13 cellular contexts compared by ENCODE assay signal in the genomic region with DNA sequence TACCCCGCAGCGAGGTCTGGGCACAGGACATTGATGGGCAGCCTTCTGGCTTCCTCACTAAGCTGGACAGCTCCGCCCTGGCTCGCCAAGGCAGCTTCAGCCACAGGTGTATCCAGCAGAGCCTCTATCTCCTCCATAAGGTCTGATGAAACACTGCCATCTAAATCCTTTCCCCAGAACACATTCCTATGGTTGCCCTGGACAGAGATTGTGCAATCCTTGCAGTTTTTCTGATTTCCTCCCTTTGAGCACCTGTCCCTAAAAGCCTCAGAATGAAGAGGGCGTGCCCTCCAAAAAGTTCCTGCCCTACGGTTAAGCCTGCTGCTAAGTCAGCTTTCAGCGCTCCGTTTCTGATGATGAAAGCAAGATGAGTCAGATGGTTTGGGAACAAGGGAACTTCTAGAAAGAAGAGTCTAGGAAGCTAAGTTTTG. TPM values are rescaled to one million over a fixed set of nuclear protein-coding genes. Genes with fewer than 3 reads are reported as not detected.
DNase-seq lines count a peak whose midpoint lies in the region; ATAC-seq lines count a peak whose summit lies in the region.
"Had no signal": no experiment of that assay in that cellular context is flagged by ENCODE, and none has a peak within 500 bp of the region (broad histone marks: within the 10 kb centered on the region; RNA-seq: fewer than 3 reads in every experiment).

No MANE protein-coding gene starts in this region.

- H3K18ac ChIP-seq in mesendoderm (ENCODE audit: low read length), result no peak overlapping the region

- peaks cover 4% of the 10 kb centered on the region for H3K36me3 Mint-ChIP-seq in T-helper 17 cell (ENCODE audit: low read depth)

- WGBS in mesendoderm (ENCODE audit: extremely low coverage, insufficient coverage, low lambda C conversion rate), result no CpG with 5 or more reads among the region's 8 CpGs

- H3K9me3 ChIP-seq in T-helper 17 cell (ENCODE audit: control insufficient read depth, low read length, poor library complexity, severe bottlenecking), result no peaks in the 10 kb centered on the region

- no peak overlapping the region for H3K4me3 Mint-ChIP-seq in T-helper 17 cell
- H3K4me3 Mint-ChIP-seq: activated T-cell treated with anti-CD3 and anti-CD28 coated beads, Interleukin-2, amount 50 U/mL, for 4 hours; T-helper 1 cell treated with Interleukin-12 subunit alpha and Interleukin-12 subunit beta and Interleukin-4 antibody, amounts not matched to agents 30 μg/mL and 1 μg/mL, for 36 hours had no signal

- no peak overlapping the region for H3K4ac ChIP-seq in mesendoderm (ENCODE audit: low read depth, low read length)

- H3K4me1 Mint-ChIP-seq in T-helper 17 cell, result peaks cover 2% of the 10 kb centered on the region

- no peak overlapping the region for H4K5ac ChIP-seq in mesendoderm (ENCODE audit: low read length)

- H3K27me3 ChIP-seq in mesendoderm (ENCODE audit: insufficient read depth, low read length, poor library complexity) (peaks cover 13% of the 10 kb centered on the region), H7 (ENCODE audit: control insufficient read depth, insufficient read depth, low read length) (peaks cover 33% of the 10 kb centered on the region)

- DNase-seq in ELF-1 (ENCODE audit: low read depth, low spot score), result peak; percentile 36
- peak; percentile 98 for DNase-seq in MV-4-11 (lab: John Stamatoyannopoulos, UW)
- DNase-seq in cerebellar cortex (ENCODE audit: low spot score), result peak; percentile 69
- peak; percentile 32 for DNase-seq in mesendoderm
- DNase-seq in T-helper 17 cell, result no peak
- DNase-seq in H7, result no peak
- no peak for DNase-seq in NCI-H774 (lab: John Stamatoyannopoulos, UW)
- DNase-seq: activated T-cell treated with anti-CD3 and anti-CD28 coated beads, Interleukin-2, amount 50 U/mL, for 4 hours; GDM1; NCI-H1436 treated with DMSO at 0.1 percent for 48 hours had no signal

- H3K27me3 Mint-ChIP-seq in T-helper 17 cell, result peaks cover 38% of the 10 kb centered on the region

- no peak overlapping the region for H2BK120ac ChIP-seq in mesendoderm (ENCODE audit: low read depth, low read length)

- H3K36me3 ChIP-seq in mesendoderm (ENCODE audit: control insufficient read depth, insufficient read depth, low read length) (no peaks in the 10 kb centered on the region), H7 (replicated peaks; ENCODE audit: control insufficient read depth, insufficient read depth, low read length) (no peaks in the 10 kb centered on the region)

- no peak overlapping the region for H3K56ac ChIP-seq in mesendoderm (ENCODE audit: low read length)

- no peak overlapping the region for H2BK5ac ChIP-seq in mesendoderm (ENCODE audit: low read length)

- H3K9ac ChIP-seq in mesendoderm (ENCODE audit: low read length), result no peak overlapping the region

- H4K8ac ChIP-seq in mesendoderm (ENCODE audit: low read depth, low read length), result no peak overlapping the region

- no peak overlapping the region for H2BK15ac ChIP-seq in mesendoderm (replicated peaks; ENCODE audit: low read depth)

- no peaks in the 10 kb centered on the region for H3K79me1 ChIP-seq in mesendoderm (ENCODE audit: low read length)

- H3K23ac ChIP-seq in mesendoderm (ENCODE audit: low read length), result no peak overlapping the region

- no peak overlapping the region for H2AK5ac ChIP-seq in mesendoderm (ENCODE audit: low read length)

- no peaks in the 10 kb centered on the region for H3K79me2 ChIP-seq in mesendoderm (ENCODE audit: control insufficient read depth, insufficient read depth, low read length)

- H3K27ac Mint-ChIP-seq in T-helper 17 cell, result no peak overlapping the region
- H3K27ac Mint-ChIP-seq: T-helper 1 cell treated with Interleukin-12 subunit alpha and Interleukin-12 subunit beta and Interleukin-4 antibody, amounts not matched to agents 30 μg/mL and 1 μg/mL, for 36 hours had no signal

- H3K4me1 ChIP-seq in mesendoderm (ENCODE audit: control insufficient read depth, low read depth, low read length), result no peaks in the 10 kb centered on the region

- ATAC-seq in HG02852 (IDR thresholded peaks at IDR 0.05; ENCODE audit: unreplicated experiment) (no peak), T-helper 17 cell (no peak)
- ATAC-seq: activated T-cell treated with anti-CD3 and anti-CD28 coated beads, Interleukin-2, amount 50 U/mL, for 4 hours; sciatic nerve had no signal

- no peak overlapping the region for H3K4me3 ChIP-seq in mesendoderm (ENCODE audit: low read length)
- no peak overlapping the region for H3K4me3 ChIP-seq in H7 (ENCODE audit: insufficient read depth, low read depth, low read length)

- H3K4me2 ChIP-seq in mesendoderm (ENCODE audit: low read length), result no peak overlapping the region

- no peak overlapping the region for H3K27ac ChIP-seq in mesendoderm (ENCODE audit: low read depth, low read length)

RNA-seq across cellular contexts. Expression of a gene that starts 21.0 kb away (rescaled TPM):
- polyA plus RNA-seq in mesendoderm (2013, experiment 1 of 2), result not detected
- polyA plus RNA-seq in mesendoderm (2013, experiment 2 of 2), result not detected
- under 1 TPM in 1 of 2 donors, not detected in 1; 0.17 TPM for total RNA-seq in T-helper 17 cell
- not detected in 2 replicates for total RNA-seq in H7 (2014; rRNA removed; shearing (Covaris generic))
- total RNA-seq: activated T-cell treated with anti-CD3 and anti-CD28 coated beads, Interleukin-2, amount 50 U/mL, for 4 hours; sciatic nerve had no signal

RNA-seq across cellular contexts. Expression of a gene that starts 36.7 kb away (rescaled TPM):
- polyA plus RNA-seq in mesendoderm (2013, experiment 1 of 2), result 0.07 TPM
- polyA plus RNA-seq in mesendoderm (2013, experiment 2 of 2), result 0.06 TPM
- not detected for total RNA-seq in T-helper 17 cell
- not detected in 2 replicates for total RNA-seq in H7 (2014; rRNA removed; shearing (Covaris generic))
- total RNA-seq: activated T-cell treated with anti-CD3 and anti-CD28 coated beads, Interleukin-2, amount 50 U/mL, for 4 hours had no signal

RNA-seq across cellular contexts. Expression of a gene that starts 46.0 kb away (rescaled TPM):
- polyA plus RNA-seq in mesendoderm (2013, experiment 1 of 2), result 1.5 TPM
- 1.5 TPM for polyA plus RNA-seq in mesendoderm (2013, experiment 2 of 2)
- 10 to 100 TPM in 1 of 2 donors, 1 to 10 TPM in 1; 9.3 to 10.1 TPM for total RNA-seq in T-helper 17 cell
- 3.5 and 5.0 TPM in 2 replicates for total RNA-seq in H7 (2014; rRNA removed; shearing (Covaris generic))

RNA-seq across cellular contexts. Expression of a gene that starts 52.1 kb away (rescaled TPM):
- polyA plus RNA-seq in mesendoderm (2013, experiment 1 of 2), result 0.03 TPM
- polyA plus RNA-seq in mesendoderm (2013, experiment 2 of 2), result 0.07 TPM
- not detected for total RNA-seq in T-helper 17 cell
- not detected in 2 replicates for total RNA-seq in H7 (2014; rRNA removed; shearing (Covaris generic))
- total RNA-seq: activated T-cell treated with anti-CD3 and anti-CD28 coated beads, Interleukin-2, amount 50 U/mL, for 4 hours had no signal

Comparison
In these comparisons a context has a peak if more than half of its experiments do, and no peak if none do; other contexts are left out.
1. DNase-seq: peak in ELF-1 (single experiment), MV-4-11 (single experiment), cerebellar cortex (single experiment) and mesendoderm (single experiment); none in T-helper 17 cell (0 of 3), H7 (single experiment) and NCI-H774 (single experiment).